Comparison of ENCODE assay signal across 8 cellular contexts in genomic region chr16:69311115-69311532, GRCh38. TPM values are rescaled to one million over a fixed set of nuclear protein-coding genes. Genes with fewer than 3 reads are reported as not detected.
DNase-seq lines count a peak whose midpoint lies in the region; TF ChIP-seq lines count a peak whose summit lies in the region.

Gene VPS4A (plus strand): TSS chr16:69311350. CDS start chr16:69311512, 162 bp downstream.

- in situ Hi-C loops in HAP-1 (cut with MboI; ENCODE audit: low sequenced_read_pairs): no loop called here

- peak within 1 kb of the TSS; percentile 86 for H3K27ac Mint-ChIP-seq in neural progenitor cell

- peaks cover 11% of the 10 kb centered on the region for H3K36me3 Mint-ChIP-seq in neural progenitor cell

- H3K9me3 ChIP-seq in HAP-1 (no peaks in the 10 kb centered on the region), MG63 (no peaks in the 10 kb centered on the region), neural progenitor cell (ENCODE audit: low read depth) (no peaks in the 10 kb centered on the region)

- H3K36me3 ChIP-seq in HAP-1 (replicated peaks): peaks cover 31% of the 10 kb centered on the region
- H3K36me3 ChIP-seq in MG63: peaks cover 15% of the 10 kb centered on the region
- no peaks in the 10 kb centered on the region for H3K36me3 ChIP-seq in neural progenitor cell

- H3K4me3 Mint-ChIP-seq in neural progenitor cell: peak within 1 kb of the TSS; percentile 98

- H4K20me1 ChIP-seq in neural progenitor cell (ENCODE audit: low read depth): peaks cover 13% of the 10 kb centered on the region

- H3K9ac ChIP-seq in neural progenitor cell: peak within 1 kb of the TSS; percentile 64

- peak within 1 kb of the TSS; percentile 90 for H2AFZ ChIP-seq in neural progenitor cell (replicated peaks)

- H3K27ac ChIP-seq in neural progenitor cell: no peak within 1 kb of the TSS

- peak; percentile 84 for DNase-seq in GF-D8 (lab: John Stamatoyannopoulos, UW)
- DNase-seq in HAP-1 (ENCODE audit: low spot score in 2 of 2): peak; percentile 93 to 98
- DNase-seq in MG63: peak; percentile 85
- DNase-seq in SHP77 treated with DMSO at 0.1 percent for 48 hours (lab: John Stamatoyannopoulos, UW): peak; percentile 88
- peak; percentile 90 for DNase-seq in activated gamma-delta T cell (lab: John Stamatoyannopoulos, UW)
- peak; percentile 97 for DNase-seq in fibroblast of villous mesenchyme (ENCODE audit: low read depth)
- peak; percentile 98 for DNase-seq in neural progenitor cell (ENCODE audit: low spot score)
- DNase-seq in stromal cell of bone marrow (ENCODE audit: low read depth): peak; percentile 90

- peak within 1 kb of the TSS; percentile 83 for H3K4me3 ChIP-seq in HAP-1
- H3K4me3 ChIP-seq in MG63: peak within 1 kb of the TSS; percentile 71
- H3K4me3 ChIP-seq in fibroblast of villous mesenchyme (ENCODE audit: low read depth, low read length): peak within 1 kb of the TSS; percentile 85
- H3K4me3 ChIP-seq in neural progenitor cell: peak within 1 kb of the TSS; percentile 99

- H3K79me2 ChIP-seq in neural progenitor cell (ENCODE audit: low read depth): peaks cover 41% of the 10 kb centered on the region

- H3K4me1 ChIP-seq in HAP-1 (peaks cover 3% of the 10 kb centered on the region), neural progenitor cell (no peaks in the 10 kb centered on the region)

- H3K27me3 ChIP-seq in HAP-1 (ENCODE audit: low read depth): no peaks in the 10 kb centered on the region
- no peaks in the 10 kb centered on the region for H3K27me3 ChIP-seq in MG63
- no peaks in the 10 kb centered on the region for H3K27me3 ChIP-seq in neural progenitor cell

- H3K4me1 Mint-ChIP-seq in neural progenitor cell: peaks cover 18% of the 10 kb centered on the region

- TF ChIP-seq CTCF in fibroblast of villous mesenchyme (IDR thresholded peaks at IDR 0.05; ENCODE audit: insufficient read depth, low read depth, low read length): peak; percentile 74
- peak; percentile 81 for TF ChIP-seq CTCF in neural progenitor cell (IDR thresholded peaks at IDR 0.05)

- H3F3A ChIP-seq in neural progenitor cell (ENCODE audit: low read depth): peaks cover 26% of the 10 kb centered on the region

- peaks cover 3% of the 10 kb centered on the region for H3K27me3 Mint-ChIP-seq in neural progenitor cell (ENCODE audit: insufficient read depth, low read depth)

- H3K9me3 Mint-ChIP-seq in neural progenitor cell: no peaks in the 10 kb centered on the region

- H3K4me2 ChIP-seq in neural progenitor cell: peak within 1 kb of the TSS; percentile 83

RNA-seq across cellular contexts. Expression of gene VPS4A, which starts in this region (rescaled TPM):
- 31.3 and 34.5 TPM in 2 replicates for total RNA-seq in MG63 (2014; rRNA removed; shearing (Covaris generic); ENCODE audit: low replicate concordance)
- total RNA-seq in fibroblast of villous mesenchyme (31.1 and 34.1 TPM in 2 replicates), neural progenitor cell (ENCODE audit: low replicate concordance) (21.9 and 35.8 TPM in 2 replicates)
